Comparison of ENCODE assay signal across 12 cellular contexts in genomic region chr5:53201746-53202145, GRCh38.
DNase-seq lines count a peak whose midpoint lies in the region; ATAC-seq, FAIRE-seq and TF ChIP-seq lines count a peak whose summit lies in the region.
"Had no signal": no experiment of that assay in that cellular context is flagged by ENCODE, and none has a peak within 500 bp of the region (broad histone marks: within the 10 kb centered on the region; RNA-seq: fewer than 3 reads in every experiment).

No MANE protein-coding gene starts in this region.

- H3K36me3 ChIP-seq in WERI-Rb-1 (no peaks in the 10 kb centered on the region), keratinocyte (ENCODE audit: control insufficient read depth in 2 of 2, extremely low read depth in 1 of 2, insufficient read depth in 2 of 2, low read length in 2 of 2) (no peaks in the 10 kb centered on the region)
- H3K36me3 ChIP-seq: thyroid gland had no signal

- no peak for FAIRE-seq in keratinocyte (lab: Jason Lieb, UNC)

- H3K9ac ChIP-seq in keratinocyte (ENCODE audit: control insufficient read depth, extremely low read depth, insufficient read depth, low read length), result no peak overlapping the region

- ATAC-seq in GM21381 (IDR thresholded peaks at IDR 0.05; ENCODE audit: unreplicated experiment) (no peak), HG03139 (IDR thresholded peaks at IDR 0.05; ENCODE audit: unreplicated experiment) (no peak)

- H3K4me1 ChIP-seq in keratinocyte (ENCODE audit: control insufficient read depth, extremely low read depth, insufficient read depth, low read length), result no peaks in the 10 kb centered on the region
- H3K4me1 ChIP-seq: thyroid gland had no signal

- dilution Hi-C loops in keratinocyte (cut with MboI; ENCODE audit: extremely low pct_ligation_motif_present, low sequenced_read_pairs), result no loop called here

- peaks cover 20% of the 10 kb centered on the region for H3K27me3 ChIP-seq in WERI-Rb-1 (ENCODE audit: insufficient read depth, low read depth, severe bottlenecking)
- no peaks in the 10 kb centered on the region for H3K27me3 ChIP-seq in keratinocyte (ENCODE audit: control insufficient read depth, extremely low read depth, insufficient read depth, low read length)
- H3K27me3 ChIP-seq: thyroid gland had no signal

- no peak overlapping the region for H3K4me2 ChIP-seq in keratinocyte (ENCODE audit: control insufficient read depth, extremely low read depth, insufficient read depth, low read depth, low read length)

- H3K9me1 ChIP-seq in keratinocyte (ENCODE audit: control insufficient read depth, extremely low read depth, insufficient read depth, low read length), result no peaks in the 10 kb centered on the region

- H3K9me3 ChIP-seq in WERI-Rb-1 (ENCODE audit: severe bottlenecking), result no peaks in the 10 kb centered on the region
- H3K9me3 ChIP-seq in keratinocyte (ENCODE audit: control insufficient read depth, low read depth, low read length), result no peaks in the 10 kb centered on the region
- H3K9me3 ChIP-seq: thyroid gland had no signal

- peak; percentile 39 for TF ChIP-seq CTCF in GM12864 (IDR thresholded peaks at IDR 0.05; ENCODE audit: low read depth, low read length, missing control alignments)
- peak; percentile 45 for TF ChIP-seq CTCF in WERI-Rb-1 (IDR thresholded peaks at IDR 0.05; ENCODE audit: low read depth, low read length)
- TF ChIP-seq CTCF in keratinocyte (optimal IDR thresholded peaks at IDR 0.05 in 1 of 3, IDR thresholded peaks at IDR 0.05 in 1 of 3, conservative IDR thresholded peaks at IDR 0.05 in 1 of 3; ENCODE audit: extremely low read depth in 1 of 3, insufficient read depth in 2 of 3, low read length in 3 of 3), result peak in 2 of 3 experiments; percentile 22 to 28
- no peak for TF ChIP-seq CTCF in coronary artery (IDR thresholded peaks at IDR 0.05)

- no peaks in the 10 kb centered on the region for H3K79me2 ChIP-seq in keratinocyte (ENCODE audit: control insufficient read depth, insufficient read depth, low read length)

- H3K4me3 ChIP-seq in GM12864 (ENCODE audit: low read depth, low read length), result no peak overlapping the region
- no peak overlapping the region for H3K4me3 ChIP-seq in Jurkat, Clone E6-1 (ENCODE audit: low read length)
- H3K4me3 ChIP-seq in WERI-Rb-1 (ENCODE audit: low read depth, low read length), result no peak overlapping the region
- H3K4me3 ChIP-seq in keratinocyte (ENCODE audit: control insufficient read depth in 2 of 3, extremely low read depth in 1 of 3, insufficient read depth in 2 of 3, low read depth in 1 of 3, low read length in 3 of 3), result no peak overlapping the region
- no peak overlapping the region for H3K4me3 ChIP-seq in coronary artery
- H3K4me3 ChIP-seq: thyroid gland had no signal

- no peak overlapping the region for H2AFZ ChIP-seq in keratinocyte (ENCODE audit: control insufficient read depth, low read length)

- H3K27ac ChIP-seq in WERI-Rb-1 (no peak overlapping the region), keratinocyte (ENCODE audit: control insufficient read depth, insufficient read depth, low read length) (no peak overlapping the region), coronary artery (no peak overlapping the region)
- H3K27ac ChIP-seq: thyroid gland had no signal

- H4K20me1 ChIP-seq in keratinocyte (ENCODE audit: control insufficient read depth, extremely low read depth, insufficient read depth, low read length), result no peaks in the 10 kb centered on the region

- DNase-seq in GM12864 (ENCODE audit: low read depth) (no peak), WERI-Rb-1 (no peak), keratinocyte (ENCODE audit: low read depth, low spot score) (no peak), coronary artery (ENCODE audit: low spot score) (no peak), KG1 (lab: John Stamatoyannopoulos, UW) (no peak)
- peak; percentile 16 for DNase-seq in Jurkat, Clone E6-1 (ENCODE audit: low read depth, low spot score)
- DNase-seq: activated CD4-positive, alpha-beta T cell treated with anti-CD3 and anti-CD28 coated beads, Interleukin-2, amount 10 ng/mL, durations not matched to agents 7 days and 5 days; activated effector memory CD4-positive, alpha-beta T cell treated with Interleukin-2 at 50 U/mL for 16 hours; occipital lobe; thyroid gland had no signal
